1 cellular context compared by ENCODE assay signal in the genomic region with DNA sequence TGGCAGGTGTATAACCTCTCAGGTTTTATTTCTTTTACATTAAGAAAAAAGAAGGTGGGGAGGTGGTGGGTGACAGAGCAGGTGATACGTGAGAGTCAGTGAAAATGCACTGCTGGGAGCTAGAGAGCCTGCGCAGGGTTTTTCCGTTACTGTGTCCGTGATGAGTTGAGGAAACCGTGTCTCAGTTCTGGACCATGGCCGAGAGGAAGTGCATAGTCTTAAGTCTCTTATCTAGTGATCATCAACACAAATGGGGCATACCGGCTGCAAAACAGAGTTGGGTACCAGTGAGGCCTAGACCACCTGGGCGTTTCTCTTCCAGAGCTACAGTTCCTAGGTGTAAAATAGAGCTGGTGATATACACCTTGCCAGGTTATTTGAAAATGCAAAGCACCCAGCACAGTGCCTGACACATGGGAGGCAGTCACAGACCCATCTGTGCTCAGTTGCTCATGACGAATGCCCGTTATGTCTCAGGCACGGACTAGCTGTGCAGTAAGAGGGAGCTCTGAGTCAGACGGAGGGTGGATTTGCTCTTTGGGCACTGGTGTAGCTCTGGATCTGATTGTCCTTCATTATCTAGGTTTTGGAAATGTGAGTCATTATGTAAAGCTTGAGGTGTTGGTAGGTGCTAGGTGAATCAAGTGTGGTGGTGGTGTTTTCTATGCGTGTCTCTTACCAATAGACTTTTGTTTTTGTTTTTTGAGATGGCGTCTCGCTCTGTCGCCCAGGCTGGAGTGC.
TF ChIP-seq lines count a peak whose summit lies in the region.

No MANE protein-coding gene starts in this region.

TF ChIP-seq in GM23338, 12 proteins besides CTCF, POLR2A, EP300 and RAD21 (continued from another document):
- no peak for TF ChIP-seq ETS1 (IDR thresholded peaks at IDR 0.05)
